7 cellular contexts compared by ENCODE assay signal in genomic region chr19:16457195-16457953, GRCh38. TPM values are rescaled to one million over a fixed set of nuclear protein-coding genes. Genes with fewer than 3 reads are reported as not detected.
DNase-seq lines count a peak whose midpoint lies in the region; ATAC-seq, FAIRE-seq and TF ChIP-seq lines count a peak whose summit lies in the region.

No MANE protein-coding gene starts in this region.

- no peaks in the 10 kb centered on the region for H3K36me3 Mint-ChIP-seq in endothelial cell (ENCODE audit: low read depth, unreplicated experiment)
- no peaks in the 10 kb centered on the region for H3K36me3 Mint-ChIP-seq in nephron (ENCODE audit: low read depth)

- H3K4me1 Mint-ChIP-seq in endothelial cell (ENCODE audit: unreplicated experiment) = peaks cover 25% of the 10 kb centered on the region
- H3K4me1 Mint-ChIP-seq in nephron = peaks cover 53% of the 10 kb centered on the region

- peak overlapping the region; percentile 47 for H3K4me3 Mint-ChIP-seq in endothelial cell (ENCODE audit: unreplicated experiment)
- peak overlapping the region; percentile 15 to 46 (median 25) for H3K4me3 Mint-ChIP-seq in nephron

- H3K27ac Mint-ChIP-seq in endothelial cell (ENCODE audit: unreplicated experiment) (peak overlapping the region; percentile 67), nephron (peak overlapping the region; percentile 39 to 79 (median 73))

- TF ChIP-seq CTCF in endothelial cell (IDR thresholded peaks at IDR 0.05; ENCODE audit: unreplicated experiment) (no peak), nephron (IDR thresholded peaks at IDR 0.05; ENCODE audit: unreplicated experiment in 3 of 3) (no peak)

- no peak for ATAC-seq in GM21423 (IDR thresholded peaks at IDR 0.05; ENCODE audit: unreplicated experiment)

- POLR2A ChIA-PET in HEK293T (lab: Yijun Ruan, JAX) = interaction anchor here (0.8 kb wide), 1 partner anchor 39 kb away, joined by 3 read pairs; the partner anchor contains the start of genes C19orf44 and CALR3

- peak; percentile 52 for FAIRE-seq in GM19239 (lab: Jason Lieb, UNC)

- no peaks in the 10 kb centered on the region for H3K9me3 Mint-ChIP-seq in endothelial cell (ENCODE audit: unreplicated experiment)
- no peaks in the 10 kb centered on the region for H3K9me3 Mint-ChIP-seq in nephron

- H3K27me3 Mint-ChIP-seq in endothelial cell (ENCODE audit: unreplicated experiment) (peaks cover 11% of the 10 kb centered on the region), nephron (ENCODE audit: low read depth) (no peaks in the 10 kb centered on the region)

- DNase-seq in GM19239 (ENCODE audit: insufficient read length, low spot score) (no peak), RPMI7951 (ENCODE audit: low read depth) (peak; percentile 63), endothelial cell (ENCODE audit: low spot score) (no peak), HEK293T (ENCODE audit: extremely low spot score) (no peak)
- no peak for DNase-seq in effector CD8-positive, alpha-beta T cell (lab: John Stamatoyannopoulos, UW)

- CTCF ChIA-PET in HEK293T (lab: Yijun Ruan, JAX) = no interaction called here

TF ChIP-seq in HEK293T, 16 proteins besides CTCF, POLR2A, EP300 and RAD21:
- TF ChIP-seq FOXM1 (IDR thresholded peaks at IDR 0.05; ENCODE audit: borderline replicate concordance) (no peak), ELF4 (IDR thresholded peaks at IDR 0.05) (no peak), FOXA1 (IDR thresholded peaks at IDR 0.05) (no peak), LEF1 (IDR thresholded peaks at IDR 0.05; ENCODE audit: borderline replicate concordance) (no peak), ZNF384 (IDR thresholded peaks at IDR 0.05) (no peak), SUZ12 (IDR thresholded peaks at IDR 0.05) (no peak), NFRKB (IDR thresholded peaks at IDR 0.05) (no peak), ARNT (IDR thresholded peaks at IDR 0.05) (no peak), CTBP1 (IDR thresholded peaks at IDR 0.05; ENCODE audit: borderline replicate concordance) (no peak)

RNA-seq across cellular contexts. Expression of gene EPS15L1, which starts 14.4 kb away (rescaled TPM):
- 3.8 and 5.2 TPM in 2 replicates for total RNA-seq in RPMI7951 (2014; rRNA removed; shearing (Covaris generic))
- total RNA-seq in endothelial cell (ENCODE audit: unreplicated experiment) = 34.5 TPM

RNA-seq across cellular contexts. Expression of gene CALR3, which starts 38.6 kb away (rescaled TPM):
- not detected in 2 replicates for total RNA-seq in RPMI7951 (2014; rRNA removed; shearing (Covaris generic))
- total RNA-seq in endothelial cell (ENCODE audit: unreplicated experiment) = not detected

RNA-seq across cellular contexts. Expression of gene C19orf44, which starts 38.8 kb away (rescaled TPM):
- total RNA-seq in RPMI7951 (2014; rRNA removed; shearing (Covaris generic)) = 4.5 and 10.0 TPM in 2 replicates
- 3.7 TPM for total RNA-seq in endothelial cell (ENCODE audit: unreplicated experiment)
